ENCODE assay signal across 10 cellular contexts in genomic region chr9:5269249-5269715, GRCh38. TPM values are rescaled to one million over a fixed set of nuclear protein-coding genes. Genes with fewer than 3 reads are reported as not detected.
A peak's percentile ranks its signal among the peaks of the same experiment; 100 is the strongest.
DNase-seq lines count a peak whose midpoint lies in the region; ATAC-seq, FAIRE-seq and TF ChIP-seq lines count a peak whose summit lies in the region.
"Had no signal": no experiment of that assay in that cellular context is flagged by ENCODE, and none has a peak within 500 bp of the region (broad histone marks: within the 10 kb centered on the region; RNA-seq: fewer than 3 reads in every experiment).

No MANE protein-coding gene starts in this region.

- no peaks in the 10 kb centered on the region for H3K79me2 ChIP-seq in ACC112 (ENCODE audit: control insufficient read depth, insufficient read depth, low read length, unreplicated experiment)
- H3K79me2 ChIP-seq in keratinocyte (ENCODE audit: control insufficient read depth, insufficient read depth, low read length), result no peaks in the 10 kb centered on the region

- peak overlapping the region; percentile 37 for H3K4me2 ChIP-seq in keratinocyte (ENCODE audit: control insufficient read depth, extremely low read depth, insufficient read depth, low read depth, low read length)

- H2AFZ ChIP-seq in ACC112 (ENCODE audit: low read length, unreplicated experiment) (peak overlapping the region; percentile 15), keratinocyte (ENCODE audit: control insufficient read depth, low read length) (no peak overlapping the region)

- no peaks in the 10 kb centered on the region for H3K36me3 ChIP-seq in ACC112 (ENCODE audit: insufficient read depth, low read length)
- H3K36me3 ChIP-seq in HUES6 (ENCODE audit: control insufficient read depth, insufficient read depth, low read length), result no peaks in the 10 kb centered on the region
- H3K36me3 ChIP-seq in brain microvascular endothelial cell (replicated peaks), result no peaks in the 10 kb centered on the region
- H3K36me3 ChIP-seq in keratinocyte (ENCODE audit: control insufficient read depth in 2 of 2, extremely low read depth in 1 of 2, insufficient read depth in 2 of 2, low read length in 2 of 2), result no peaks in the 10 kb centered on the region
- no peaks in the 10 kb centered on the region for H3K36me3 ChIP-seq in MG63

- no peak for TF ChIP-seq CTCF in brain microvascular endothelial cell (IDR thresholded peaks at IDR 0.05; ENCODE audit: low read depth, low read length, missing control alignments)
- TF ChIP-seq CTCF in keratinocyte (optimal IDR thresholded peaks at IDR 0.05 in 1 of 3, IDR thresholded peaks at IDR 0.05 in 1 of 3, conservative IDR thresholded peaks at IDR 0.05 in 1 of 3; ENCODE audit: extremely low read depth in 1 of 3, insufficient read depth in 2 of 3, low read length in 3 of 3), result no peak

- ATAC-seq in GM21526 (IDR thresholded peaks at IDR 0.05; ENCODE audit: low FRiP score, unreplicated experiment) (no peak), HG03196 (IDR thresholded peaks at IDR 0.05; ENCODE audit: unreplicated experiment) (no peak)

- H3K9ac ChIP-seq in HUES6 (ENCODE audit: low read length) (peak overlapping the region; percentile 47), keratinocyte (ENCODE audit: control insufficient read depth, extremely low read depth, insufficient read depth, low read length) (no peak overlapping the region)

- H4K20me1 ChIP-seq in keratinocyte (ENCODE audit: control insufficient read depth, extremely low read depth, insufficient read depth, low read length), result no peaks in the 10 kb centered on the region

- no peaks in the 10 kb centered on the region for H3K27me3 ChIP-seq in ACC112 (ENCODE audit: insufficient read depth, low read length)
- H3K27me3 ChIP-seq in HUES6 (ENCODE audit: control insufficient read depth, insufficient read depth, low read length), result no peaks in the 10 kb centered on the region
- H3K27me3 ChIP-seq in brain microvascular endothelial cell (replicated peaks), result no peaks in the 10 kb centered on the region
- H3K27me3 ChIP-seq in keratinocyte (ENCODE audit: control insufficient read depth, extremely low read depth, insufficient read depth, low read length), result no peaks in the 10 kb centered on the region
- no peaks in the 10 kb centered on the region for H3K27me3 ChIP-seq in MG63

- in situ Hi-C loops in brain microvascular endothelial cell (cut with HindIII; ENCODE audit: low pct_ligation_motif_present, low sequenced_read_pairs), result no loop called here

- H3K9me3 ChIP-seq in HUES6 (ENCODE audit: control insufficient read depth, insufficient read depth, low read depth, low read length) (no peaks in the 10 kb centered on the region), keratinocyte (ENCODE audit: control insufficient read depth, low read depth, low read length) (no peaks in the 10 kb centered on the region), MG63 (no peaks in the 10 kb centered on the region)

- peak; percentile 75 for DNase-seq in brain microvascular endothelial cell
- DNase-seq in keratinocyte (ENCODE audit: low read depth, low spot score), result peak; percentile 2
- no peak for DNase-seq in MG63
- DNase-seq in activated CD8-positive, alpha-beta memory T cell treated with anti-CD3 and anti-CD28 coated beads for 24 hours, result no peak
- DNase-seq: AML-193 had no signal

- peak; percentile 74 for FAIRE-seq in keratinocyte (lab: Jason Lieb, UNC)

- no peaks in the 10 kb centered on the region for H3K9me1 ChIP-seq in keratinocyte (ENCODE audit: control insufficient read depth, extremely low read depth, insufficient read depth, low read length)

- no peak overlapping the region for H3K27ac ChIP-seq in ACC112 (ENCODE audit: low read depth, low read length)
- H3K27ac ChIP-seq in HUES6 (ENCODE audit: low read depth, low read length), result peak overlapping the region; percentile 80; the same call in 1 of the 2 replicates
- H3K27ac ChIP-seq in brain microvascular endothelial cell, result peak overlapping the region; percentile 49
- no peak overlapping the region for H3K27ac ChIP-seq in keratinocyte (ENCODE audit: control insufficient read depth, insufficient read depth, low read length)

- H3K4me3 ChIP-seq in ACC112 (ENCODE audit: low read depth, low read length) (no peak overlapping the region), HUES6 (ENCODE audit: low read depth, low read length) (no peak overlapping the region; the same call in 1 of the 2 replicates), brain microvascular endothelial cell (ENCODE audit: low read depth, low read length) (no peak overlapping the region), keratinocyte (ENCODE audit: control insufficient read depth in 2 of 3, extremely low read depth in 1 of 3, insufficient read depth in 2 of 3, low read depth in 1 of 3, low read length in 3 of 3) (no peak overlapping the region), MG63 (no peak overlapping the region)

- dilution Hi-C loops in keratinocyte (cut with MboI; ENCODE audit: extremely low pct_ligation_motif_present, low sequenced_read_pairs), result no loop called here

- H3K4me1 ChIP-seq in ACC112 (ENCODE audit: control insufficient read depth, insufficient read depth, low read length, unreplicated experiment), result peaks cover 17% of the 10 kb centered on the region
- H3K4me1 ChIP-seq in HUES6 (ENCODE audit: control insufficient read depth, insufficient read depth, low read length), result peaks cover 21% of the 10 kb centered on the region
- peaks cover 14% of the 10 kb centered on the region for H3K4me1 ChIP-seq in keratinocyte (ENCODE audit: control insufficient read depth, extremely low read depth, insufficient read depth, low read length)

RNA-seq across cellular contexts. Expression of gene RLN2, which starts 35.2 kb away (rescaled TPM):
- 0.41 to 0.98 TPM (median 0.68 TPM) in 3 replicates for polyA plus RNA-seq in keratinocyte
- not detected for polyA plus RNA-seq in keratinocyte (2011; ENCODE audit: low read depth)
- polyA plus RNA-seq in keratinocyte (2011; cell fraction: cytosol; rRNA removed), result 0.52 and 0.84 TPM in 2 replicates
- polyA plus RNA-seq in keratinocyte (2011; cell fraction: nucleus; rRNA removed), result 0.32 and 0.38 TPM in 2 replicates
- polyA plus RNA-seq in keratinocyte (2012; ENCODE audit: low replicate concordance), result 0.50 TPM in 1 of 2 replicates, not detected in the other
- polyA minus RNA-seq in keratinocyte, result 0.42 to 0.49 TPM in 2 of 3 replicates, not detected in the other
- polyA minus RNA-seq in keratinocyte (2011; cell fraction: cytosol; rRNA and poly(A)+ RNA removed), result not detected
- polyA minus RNA-seq in keratinocyte (2011; cell fraction: nucleus; rRNA and poly(A)+ RNA removed), result not detected in 2 replicates
- total RNA-seq in MG63 (2014; rRNA removed; shearing (Covaris generic); ENCODE audit: low replicate concordance), result not detected in 2 replicates

RNA-seq across cellular contexts. Expression of gene INSL4, which starts 38.1 kb away (rescaled TPM):
- 0.04 TPM in 1 of 3 replicates, not detected in the others for polyA plus RNA-seq in keratinocyte
- not detected for polyA plus RNA-seq in keratinocyte (2011; ENCODE audit: low read depth)
- not detected in 2 replicates for polyA plus RNA-seq in keratinocyte (2011; cell fraction: cytosol; rRNA removed)
- polyA plus RNA-seq in keratinocyte (2011; cell fraction: nucleus; rRNA removed), result 0.27 and 0.37 TPM in 2 replicates
- polyA plus RNA-seq in keratinocyte (2012; ENCODE audit: low replicate concordance), result not detected in 2 replicates
- polyA minus RNA-seq in keratinocyte, result 0.20 TPM in 1 of 3 replicates, not detected in the others
- polyA minus RNA-seq in keratinocyte (2011; cell fraction: cytosol; rRNA and poly(A)+ RNA removed), result not detected
- 0.31 TPM in 1 of 2 replicates, not detected in the other for polyA minus RNA-seq in keratinocyte (2011; cell fraction: nucleus; rRNA and poly(A)+ RNA removed)
- total RNA-seq in MG63 (2014; rRNA removed; shearing (Covaris generic); ENCODE audit: low replicate concordance), result not detected in 2 replicates
- total RNA-seq: mononuclear cell had no signal

Comparison
In these comparisons a context has a peak if more than half of its experiments do, and no peak if none do; other contexts are left out.
1. H3K27ac ChIP-seq: peak in HUES6 (single experiment) and brain microvascular endothelial cell (single experiment); none in ACC112 (single experiment) and keratinocyte (single experiment).
2. DNase-seq: peak in brain microvascular endothelial cell (single experiment) and keratinocyte (single experiment); none in MG63 (single experiment) and activated CD8-positive, alpha-beta memory T cell treated with anti-CD3 and anti-CD28 coated beads for 24 hours (single experiment).